Comparison of ENCODE assay signal across 8 cellular contexts in the genomic region with DNA sequence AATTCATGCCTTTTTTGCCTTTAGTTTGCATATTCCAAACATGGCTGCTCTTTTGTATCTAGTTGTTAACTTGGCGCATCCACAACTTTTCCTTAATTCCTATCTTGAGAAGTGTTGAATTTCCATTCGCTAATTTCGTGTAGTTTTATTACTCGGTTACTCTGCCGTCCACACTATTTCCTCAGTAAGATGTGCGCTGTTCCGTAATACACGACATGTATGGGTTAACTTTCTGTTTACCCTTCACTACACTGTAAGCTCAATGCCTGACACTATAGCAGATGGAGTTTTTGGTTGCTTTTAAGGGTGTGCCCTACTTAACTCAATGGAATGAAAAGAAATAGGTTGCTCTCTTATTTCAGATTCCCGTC. TPM values are rescaled to one million over a fixed set of nuclear protein-coding genes. Genes with fewer than 3 reads are reported as not detected.
DNase-seq lines count a peak whose midpoint lies in the region; ATAC-seq and TF ChIP-seq lines count a peak whose summit lies in the region.

No MANE protein-coding gene starts in this region.

- H2AFZ ChIP-seq in MM.1S (ENCODE audit: low read length), result no peak overlapping the region

- TF ChIP-seq CTCF in BJ (IDR thresholded peaks at IDR 0.05; ENCODE audit: insufficient read depth, low read depth, low read length) (no peak), MM.1S (IDR thresholded peaks at IDR 0.05; ENCODE audit: low read length) (no peak), dorsolateral prefrontal cortex (IDR thresholded peaks at IDR 0.05 in 54 of 56, conservative IDR thresholded peaks at IDR 0.05 in 2 of 56; ENCODE audit: low read depth in 1 of 56, partially characterized antibody in 56 of 56) (no peak), natural killer cell (IDR thresholded peaks at IDR 0.05) (no peak)

- peaks cover 46% of the 10 kb centered on the region for H3F3A ChIP-seq in MM.1S (ENCODE audit: insufficient read depth, low read length)

- H3K27ac ChIP-seq in MM.1S (ENCODE audit: low read length), result peak overlapping the region; percentile 83; the same call in 1 of the 2 replicates
- H3K27ac ChIP-seq in dorsolateral prefrontal cortex, result peak overlapping the region in 46 of 59 donors; percentile 37 to 92 (median 78)

- no peaks in the 10 kb centered on the region for H3K27me3 Mint-ChIP-seq in natural killer cell (ENCODE audit: low read depth in 2 of 2)

- peak overlapping the region; percentile 94 for H3K9ac ChIP-seq in MM.1S (ENCODE audit: low read length)

- H3K36me3 ChIP-seq in BJ (ENCODE audit: control insufficient read depth, insufficient read depth, low read length), result peaks cover 12% of the 10 kb centered on the region
- peaks cover 26% of the 10 kb centered on the region for H3K36me3 ChIP-seq in MM.1S (replicated peaks; ENCODE audit: insufficient read depth, low read length)

- H3K27me3 ChIP-seq in BJ (ENCODE audit: control insufficient read depth, insufficient read depth, low read length), result no peaks in the 10 kb centered on the region
- H3K27me3 ChIP-seq in MM.1S (replicated peaks; ENCODE audit: insufficient read depth, low read length), result no peaks in the 10 kb centered on the region
- no peaks in the 10 kb centered on the region for H3K27me3 ChIP-seq in dorsolateral prefrontal cortex

- H3K9me2 ChIP-seq in MM.1S (replicated peaks; ENCODE audit: insufficient read depth, low read length), result no peaks in the 10 kb centered on the region

- ATAC-seq in natural killer cell (no peak), GM18498 (IDR thresholded peaks at IDR 0.05; ENCODE audit: unreplicated experiment) (no peak)

- H3K9me3 Mint-ChIP-seq in natural killer cell, result no peaks in the 10 kb centered on the region

- H3K9me3 ChIP-seq in MM.1S (replicated peaks; ENCODE audit: insufficient read depth, low read length), result no peaks in the 10 kb centered on the region

- DNase-seq in BJ (ENCODE audit: low read depth) (no peak), MM.1S (peak; percentile 23), dorsolateral prefrontal cortex (no peak), natural killer cell (no peak), GM19238 (ENCODE audit: insufficient read length, low spot score) (no peak), COLO668 (lab: John Stamatoyannopoulos, UW; ENCODE audit: unreplicated experiment) (no peak), globus pallidus (ENCODE audit: low spot score) (no peak)

- intact Hi-C loops in dorsolateral prefrontal cortex (cut with DNase I) (loop anchor here (5.0 to 10.0 kb wide), 2 partner anchors 778 to 910 kb away; no protein-coding TSS in a partner anchor), natural killer cell (cut with micrococcal nuclease) (loop anchor here (5.0 kb wide), 1 partner anchor 355 kb away; a partner anchor contains a TSS)

- H3K36me3 Mint-ChIP-seq in natural killer cell, result peaks cover 13% of the 10 kb centered on the region

- CTCF ChIA-PET in BJ (lab: Yijun Ruan, JAX), result interaction anchor here (1.0 to 2.8 kb wide), 3 partner anchors 10 to 282 kb away, joined by 3 to 12 read pairs (median 5); no protein-coding TSS in a partner anchor

- peaks cover 9% of the 10 kb centered on the region for H3K4me1 ChIP-seq in MM.1S (ENCODE audit: low read length)

- H4K20me1 ChIP-seq in MM.1S (ENCODE audit: insufficient read depth, low read length), result peaks cover 28% of the 10 kb centered on the region

- H3K4me2 ChIP-seq in MM.1S (ENCODE audit: low read depth, low read length), result peak overlapping the region; percentile 85

- peak overlapping the region; percentile 96 for H3K4me3 Mint-ChIP-seq in natural killer cell

- peak overlapping the region; percentile 96 to 98 for H3K27ac Mint-ChIP-seq in natural killer cell

- H3K4me3 ChIP-seq in BJ (ENCODE audit: low read depth, low read length) (peak overlapping the region; percentile 77), MM.1S (ENCODE audit: low read length) (peak overlapping the region; percentile 78), dorsolateral prefrontal cortex (peak overlapping the region; percentile 63 to 99 (median 85))

- POLR2A ChIA-PET in BJ (lab: Charles Lee), result interaction anchor here (0.8 kb wide), 1 partner anchor 135 kb away, joined by 4 read pairs; no protein-coding TSS in a partner anchor

- peaks cover 45% of the 10 kb centered on the region for H3K79me2 ChIP-seq in MM.1S (ENCODE audit: low read length)

- peaks cover 41 to 43% of the 10 kb centered on the region in 2 donors for H3K4me1 Mint-ChIP-seq in natural killer cell

RNA-seq across cellular contexts. Expression of a gene that starts 0.7 kb away (rescaled TPM):
- polyA plus RNA-seq in BJ (2011; rRNA removed), result 3,181 and 4,053 TPM in 2 replicates
- polyA minus RNA-seq in BJ (2011; rRNA and poly(A)+ RNA removed), result 525 and 1,040 TPM in 2 replicates
- total RNA-seq in dorsolateral prefrontal cortex (100 to 1,000 TPM; 285 to 584 (median 399) TPM), natural killer cell (100 to 1,000 TPM; 737 to 921 (median 821) TPM)

RNA-seq across cellular contexts. Expression of a gene that starts 24.1 kb away (rescaled TPM):
- polyA plus RNA-seq in BJ (2011; rRNA removed), result 48.7 and 49.8 TPM in 2 replicates
- 23.3 and 39.2 TPM in 2 replicates for polyA minus RNA-seq in BJ (2011; rRNA and poly(A)+ RNA removed)
- total RNA-seq in dorsolateral prefrontal cortex, result 10 to 100 TPM; 16.2 to 32.9 (median 23.4) TPM
- total RNA-seq in natural killer cell, result 10 to 100 TPM; 40.0 to 44.7 (median 41.7) TPM
